10 cellular contexts compared by ENCODE assay signal in the genomic region with DNA sequence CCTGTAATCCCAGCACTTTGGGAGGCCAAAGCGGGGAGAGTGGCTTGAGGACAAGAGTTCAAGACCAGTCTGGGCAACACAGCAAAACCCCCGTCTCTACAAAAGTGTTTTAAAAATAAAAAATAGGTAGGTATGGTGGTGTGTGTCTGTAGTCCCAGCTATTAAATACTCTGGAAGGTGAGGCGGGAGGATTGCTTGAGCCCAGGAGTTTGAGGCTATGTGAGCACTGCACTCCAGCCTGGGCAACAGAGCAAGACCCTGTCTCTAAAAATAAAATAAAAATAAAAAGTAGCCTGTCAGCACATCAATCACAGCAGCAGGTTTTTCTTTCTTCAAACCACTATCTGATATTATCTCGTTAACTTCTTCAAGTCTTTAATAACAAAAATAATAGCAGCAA. TPM values are rescaled to one million over a fixed set of nuclear protein-coding genes. Genes with fewer than 3 reads are reported as not detected.
DNase-seq lines count a peak whose midpoint lies in the region; ATAC-seq and TF ChIP-seq lines count a peak whose summit lies in the region.
"Had no signal": no experiment of that assay in that cellular context is flagged by ENCODE, and none has a peak within 500 bp of the region (broad histone marks: within the 10 kb centered on the region; RNA-seq: fewer than 3 reads in every experiment).

No MANE protein-coding gene starts in this region.

- H3K4me2 ChIP-seq in hepatocyte, result peak overlapping the region; percentile 100

- 91% methylated on average over 4 of the region's 4 CpGs for WGBS in hepatocyte (ENCODE audit: low lambda C conversion rate, missing lambda C conversion rate)

- H3K9me3 Mint-ChIP-seq in activated T-cell treated with anti-CD3 and anti-CD28 coated beads, Interleukin-2, amount 50 U/mL, for 24 hours, result no peaks in the 10 kb centered on the region
- no peaks in the 10 kb centered on the region for H3K9me3 Mint-ChIP-seq in activated T-helper 17 cell treated with anti-CD3 and anti-CD28 coated beads, Interleukin-2, amount 50 U/mL, for 72 hours
- H3K9me3 Mint-ChIP-seq in stimulated activated effector memory CD8-positive, alpha-beta T cell treated with anti-CD3 and anti-CD28 coated beads, Interleukin-12 subunit alpha, Interleukin-12 subunit beta, amount 100 ng/mL, for 72 hours, result no peaks in the 10 kb centered on the region

- no peak for DNase-seq in activated T-cell treated with anti-CD3 and anti-CD28 coated beads, Interleukin-2, amount 50 U/mL, for 24 hours
- DNase-seq in activated T-cell treated with anti-CD3 and anti-CD28 coated beads for 4 hours (no peak), hepatocyte (ENCODE audit: low spot score) (no peak), mucosa of descending colon (no peak), DMS153 treated with DMSO at 0.1 percent for 48 hours (lab: John Stamatoyannopoulos, UW; ENCODE audit: unreplicated experiment) (no peak)
- no peak for DNase-seq in stimulated activated effector memory CD8-positive, alpha-beta T cell treated with anti-CD3 and anti-CD28 coated beads, Interleukin-12 subunit alpha, Interleukin-12 subunit beta, amount 100 ng/mL, for 72 hours (ENCODE audit: low spot score in 2 of 2)
- DNase-seq: NCI-H187 treated with DMSO at 0.1 percent for 48 hours had no signal

- peaks cover 2% of the 10 kb centered on the region for H3K27me3 Mint-ChIP-seq in activated T-cell treated with anti-CD3 and anti-CD28 coated beads, Interleukin-2, amount 50 U/mL, for 24 hours
- H3K27me3 Mint-ChIP-seq in activated T-helper 17 cell treated with anti-CD3 and anti-CD28 coated beads, Interleukin-2, amount 50 U/mL, for 72 hours, result no peaks in the 10 kb centered on the region

- no peak overlapping the region for H2AFZ ChIP-seq in hepatocyte

- no peaks in the 10 kb centered on the region for H3K9me2 ChIP-seq in hepatocyte (replicated peaks; ENCODE audit: insufficient read depth)

- H3K36me3 ChIP-seq in hepatocyte (replicated peaks; ENCODE audit: insufficient read depth, low read depth) (no peaks in the 10 kb centered on the region), mucosa of descending colon (ENCODE audit: low read depth) (no peaks in the 10 kb centered on the region)

- no peak overlapping the region for H3K4me3 ChIP-seq in hepatocyte
- H3K4me3 ChIP-seq in mucosa of descending colon, result no peak overlapping the region

- TF ChIP-seq CTCF in hepatocyte (IDR thresholded peaks at IDR 0.05; ENCODE audit: poor library complexity) (no peak), mucosa of descending colon (IDR thresholded peaks at IDR 0.05) (no peak)

- H3K36me3 Mint-ChIP-seq in activated T-cell treated with anti-CD3 and anti-CD28 coated beads, Interleukin-2, amount 50 U/mL, for 24 hours (ENCODE audit: low read depth), result peaks cover 15% of the 10 kb centered on the region
- no peaks in the 10 kb centered on the region for H3K36me3 Mint-ChIP-seq in activated T-helper 17 cell treated with anti-CD3 and anti-CD28 coated beads, Interleukin-2, amount 50 U/mL, for 72 hours (ENCODE audit: low read depth)
- peaks cover 11% of the 10 kb centered on the region for H3K36me3 Mint-ChIP-seq in stimulated activated effector memory CD8-positive, alpha-beta T cell treated with anti-CD3 and anti-CD28 coated beads, Interleukin-12 subunit alpha, Interleukin-12 subunit beta, amount 100 ng/mL, for 72 hours

- intact Hi-C loops in mucosa of descending colon (cut with DNase I, micrococcal nuclease), result no loop called here

- no peaks in the 10 kb centered on the region for H3K27me3 ChIP-seq in hepatocyte

- H3K4me3 Mint-ChIP-seq in activated T-cell treated with anti-CD3 and anti-CD28 coated beads, Interleukin-2, amount 50 U/mL, for 24 hours, result peak overlapping the region; percentile 88
- peak overlapping the region; percentile 88 for H3K4me3 Mint-ChIP-seq in activated T-helper 17 cell treated with anti-CD3 and anti-CD28 coated beads, Interleukin-2, amount 50 U/mL, for 72 hours
- peak overlapping the region; percentile 86 for H3K4me3 Mint-ChIP-seq in stimulated activated effector memory CD8-positive, alpha-beta T cell treated with anti-CD3 and anti-CD28 coated beads, Interleukin-12 subunit alpha, Interleukin-12 subunit beta, amount 100 ng/mL, for 72 hours

- no peak overlapping the region for H3K27ac Mint-ChIP-seq in activated T-cell treated with anti-CD3 and anti-CD28 coated beads, Interleukin-2, amount 50 U/mL, for 24 hours
- H3K27ac Mint-ChIP-seq in activated T-helper 17 cell treated with anti-CD3 and anti-CD28 coated beads, Interleukin-2, amount 50 U/mL, for 72 hours, result no peak overlapping the region
- H3K27ac Mint-ChIP-seq in stimulated activated effector memory CD8-positive, alpha-beta T cell treated with anti-CD3 and anti-CD28 coated beads, Interleukin-12 subunit alpha, Interleukin-12 subunit beta, amount 100 ng/mL, for 72 hours, result peak overlapping the region; percentile 77

- no peak for ATAC-seq in activated T-helper 17 cell treated with anti-CD3 and anti-CD28 coated beads, Interleukin-2, amount 50 U/mL, for 72 hours (replicated peaks)
- no peak for ATAC-seq in stimulated activated effector memory CD8-positive, alpha-beta T cell treated with anti-CD3 and anti-CD28 coated beads, Interleukin-12 subunit alpha, Interleukin-12 subunit beta, amount 100 ng/mL, for 72 hours
- ATAC-seq in mucosa of descending colon, result no peak
- ATAC-seq in HG03342 (IDR thresholded peaks at IDR 0.05; ENCODE audit: unreplicated experiment), result no peak

- H3K4me1 ChIP-seq in hepatocyte (ENCODE audit: insufficient read depth), result peaks cover 6% of the 10 kb centered on the region
- peaks cover 8% of the 10 kb centered on the region for H3K4me1 ChIP-seq in mucosa of descending colon (ENCODE audit: low read depth)

- peaks cover 48% of the 10 kb centered on the region for H3K79me2 ChIP-seq in hepatocyte

- H3K9me3 ChIP-seq in hepatocyte (ENCODE audit: low read depth) (no peaks in the 10 kb centered on the region), mucosa of descending colon (no peaks in the 10 kb centered on the region)

- H3K27ac ChIP-seq in hepatocyte, result no peak overlapping the region

- H4K20me1 ChIP-seq in hepatocyte (ENCODE audit: insufficient read depth, poor library complexity, severe bottlenecking), result peaks cover 6% of the 10 kb centered on the region

- H3K4me1 Mint-ChIP-seq in activated T-cell treated with anti-CD3 and anti-CD28 coated beads, Interleukin-2, amount 50 U/mL, for 24 hours (ENCODE audit: low read depth), result peaks cover 33% of the 10 kb centered on the region
- H3K4me1 Mint-ChIP-seq in activated T-helper 17 cell treated with anti-CD3 and anti-CD28 coated beads, Interleukin-2, amount 50 U/mL, for 72 hours, result peaks cover 20% of the 10 kb centered on the region
- H3K4me1 Mint-ChIP-seq in stimulated activated effector memory CD8-positive, alpha-beta T cell treated with anti-CD3 and anti-CD28 coated beads, Interleukin-12 subunit alpha, Interleukin-12 subunit beta, amount 100 ng/mL, for 72 hours, result peaks cover 25% of the 10 kb centered on the region

RNA-seq across cellular contexts. Expression of gene USP31, which starts 1.6 kb away (rescaled TPM):
- 1 to 10 TPM; 4.8 to 7.6 TPM for total RNA-seq in activated T-helper 17 cell treated with anti-CD3 and anti-CD28 coated beads, Interleukin-2, amount 50 U/mL, for 72 hours
- total RNA-seq in hepatocyte, result 5.7 and 6.4 TPM in 2 replicates
- 2.1 and 3.3 TPM in 2 replicates for polyA plus RNA-seq in hepatocyte
- total RNA-seq in mucosa of descending colon, result 10 to 100 TPM in 1 of 3 donors, 1 to 10 TPM in 2; 6.5 to 15.1 (median 7.7) TPM

RNA-seq across cellular contexts. Expression of gene SCNN1G, which starts 34.9 kb away (rescaled TPM):
- total RNA-seq in activated T-helper 17 cell treated with anti-CD3 and anti-CD28 coated beads, Interleukin-2, amount 50 U/mL, for 72 hours, result not detected
- total RNA-seq in hepatocyte (0.08 and 0.23 TPM in 2 replicates), mucosa of descending colon (10 to 100 TPM in 1 of 3 donors, 1 to 10 TPM in 2; 1.9 to 52.4 (median 4.2) TPM)
- polyA plus RNA-seq in hepatocyte, result 0.23 and 0.69 TPM in 2 replicates
- total RNA-seq: mononuclear cell had no signal
